5 cellular contexts compared by ENCODE assay signal in the genomic region with DNA sequence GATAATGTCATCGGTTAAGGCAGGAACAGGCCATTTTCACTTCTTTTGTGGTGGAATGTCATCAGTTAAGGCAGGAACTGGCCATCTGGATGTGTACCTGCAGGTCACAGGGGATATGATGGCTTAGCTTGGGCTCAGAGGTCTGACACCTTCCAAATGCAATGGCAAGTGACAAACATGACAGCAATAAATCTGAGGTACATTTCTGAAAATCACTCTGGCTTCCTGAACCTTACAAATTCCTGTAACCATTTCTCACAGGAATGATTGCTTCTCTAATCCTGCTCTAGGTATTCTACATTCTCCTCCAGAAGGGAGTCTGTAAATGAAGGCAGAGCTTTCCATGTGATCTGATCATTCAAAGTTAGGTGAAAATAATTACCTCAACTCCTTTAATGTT. TPM values are rescaled to one million over a fixed set of nuclear protein-coding genes. Genes with fewer than 3 reads are reported as not detected.
DNase-seq lines count a peak whose midpoint lies in the region; FAIRE-seq and TF ChIP-seq lines count a peak whose summit lies in the region.
"Not testable (repeated sequence)": the region's sequence is repeated elsewhere in the genome, so short reads cannot be mapped to it uniquely, and the experiment has no call there.

No MANE protein-coding gene starts in this region.

- TF ChIP-seq RAD21 in H1 (IDR thresholded peaks at IDR 0.05 in 1 of 2, conservative IDR thresholded peaks at IDR 0.05 in 1 of 2; ENCODE audit: low read depth in 2 of 2, low read length in 2 of 2), result not testable (repeated sequence)

- not testable (repeated sequence) for TF ChIP-seq CTCF in H1 (IDR thresholded peaks at IDR 0.05; ENCODE audit: control extremely low read depth in 1 of 3, insufficient read depth in 1 of 3, low read depth in 1 of 3, low read length in 3 of 3)

- peaks cover 20% of the 10 kb centered on the region for H3K4me1 ChIP-seq in HUES48 (ENCODE audit: control insufficient read depth, insufficient read depth, low read length)
- H3K4me1 ChIP-seq in HUES64 (ENCODE audit: insufficient read depth, low read length), result peaks cover 15% of the 10 kb centered on the region
- peaks cover 0 to 13% (median 6%) of the 10 kb centered on the region in 4 experiments; a peak in 2 of 7 replicates for H3K4me1 ChIP-seq in H1 (replicated peaks in 1 of 4; ENCODE audit: control insufficient read depth in 3 of 4, insufficient read depth in 4 of 4, low read length in 3 of 4)
- H3K4me1 ChIP-seq in mesendoderm (ENCODE audit: control insufficient read depth, low read depth, low read length), result not testable (repeated sequence)

- DNase-seq in H54 (ENCODE audit: insufficient read length, low spot score); H1 (ENCODE audit: low read depth in 1 of 2, low spot score in 2 of 2): not testable (repeated sequence)
- DNase-seq in mesendoderm, result peak; percentile 84

- H3K4me3 ChIP-seq in HUES48 (ENCODE audit: low read depth, low read length); HUES64 (ENCODE audit: low read length); H1 (ENCODE audit: extremely low read depth in 1 of 4, insufficient read depth in 2 of 4, low read depth in 3 of 4, low read length in 4 of 4); mesendoderm (ENCODE audit: low read length): not testable (repeated sequence)

- H2AK5ac ChIP-seq in H1 (ENCODE audit: low read depth, low read length); mesendoderm (ENCODE audit: low read length): not testable (repeated sequence)

- peak overlapping the region; percentile 38; the same call in 1 of the 2 replicates for H3K18ac ChIP-seq in H1 (ENCODE audit: extremely low read depth, low read length)
- not testable (repeated sequence) for H3K18ac ChIP-seq in mesendoderm (ENCODE audit: low read length)

- not testable (repeated sequence) for H3K4ac ChIP-seq in H1 (replicated peaks; ENCODE audit: insufficient read length, low read depth, low read length); mesendoderm (ENCODE audit: low read depth, low read length)

- H4K20me1 ChIP-seq in H1 (replicated peaks in 1 of 2; ENCODE audit: control insufficient read depth in 1 of 2, insufficient read depth in 2 of 2, low read length in 2 of 2), result not testable (repeated sequence)

- H3K23ac ChIP-seq in H1 (ENCODE audit: insufficient read length); mesendoderm (ENCODE audit: low read length): not testable (repeated sequence)

- H2BK15ac ChIP-seq in H1 (ENCODE audit: low read length); mesendoderm (replicated peaks; ENCODE audit: low read depth): not testable (repeated sequence)

- not testable (repeated sequence) for H3K9me3 ChIP-seq in HUES48 (ENCODE audit: control insufficient read depth, insufficient read depth, low read length); HUES64 (ENCODE audit: insufficient read depth, low read depth, low read length); H1 (ENCODE audit: insufficient read depth in 2 of 2, low read depth in 1 of 2, low read length in 1 of 2)

- POLR2A ChIA-PET in H1 (lab: Charles Lee; ENCODE audit: partially characterized antibody), result interaction anchor here (0.6 to 4.4 kb wide), 5 partner anchors 9 to 40 kb away, joined by 3 to 21 read pairs (median 3); no protein-coding TSS in a partner anchor

- not testable (repeated sequence) for TF ChIP-seq EP300 in H1 (IDR thresholded peaks at IDR 0.05; ENCODE audit: borderline replicate concordance in 1 of 2, low read depth in 2 of 2, low read length in 2 of 2)

- H3K27me3 ChIP-seq in HUES48 (ENCODE audit: control insufficient read depth, insufficient read depth, low read length); HUES64 (ENCODE audit: insufficient read depth, low read length); H1 (replicated peaks in 1 of 4; ENCODE audit: control insufficient read depth in 3 of 4, extremely low read depth in 1 of 4, insufficient read depth in 3 of 4, low read length in 3 of 4); mesendoderm (ENCODE audit: insufficient read depth, low read length, poor library complexity): not testable (repeated sequence)

- peak overlapping the region in 1 of 2 experiments; percentile 47; a peak in 1 of 4 replicates for H3K4me2 ChIP-seq in H1 (ENCODE audit: insufficient read depth in 1 of 2, low read depth in 2 of 2, low read length in 2 of 2)
- not testable (repeated sequence) for H3K4me2 ChIP-seq in mesendoderm (ENCODE audit: low read length)

- CTCF ChIA-PET in H1 (lab: Charles Lee; ENCODE audit: partially characterized antibody), result interaction anchor here (0.6 to 10.1 kb wide), 8 partner anchors 11 to 623 kb away, joined by 3 to 94 read pairs (median 4); a partner anchor contains a TSS

- not testable (repeated sequence) for H2BK20ac ChIP-seq in H1 (ENCODE audit: low read length)

- not testable (repeated sequence) for H4K8ac ChIP-seq in H1 (ENCODE audit: extremely low read depth, insufficient read depth, low read length)
- peak overlapping the region; percentile 83 for H4K8ac ChIP-seq in mesendoderm (ENCODE audit: low read depth, low read length)

- not testable (repeated sequence) for H3K79me1 ChIP-seq in H1 (ENCODE audit: low read depth, low read length); mesendoderm (ENCODE audit: low read length)

- not testable (repeated sequence) for H4K91ac ChIP-seq in H1 (replicated peaks; ENCODE audit: insufficient read length, low read length)

- not testable (repeated sequence) for TF ChIP-seq POLR2A in H54 (IDR thresholded peaks at IDR 0.05; ENCODE audit: low read depth, low read length); H1 (IDR thresholded peaks at IDR 0.05; ENCODE audit: control extremely low read depth in 1 of 2, low read depth in 2 of 2, low read length in 2 of 2)

- not testable (repeated sequence) for H3K36me3 ChIP-seq in HUES48 (ENCODE audit: control insufficient read depth, insufficient read depth, low read length); HUES64 (ENCODE audit: insufficient read depth, low read length); H1 (ENCODE audit: control insufficient read depth in 2 of 4, insufficient read depth in 4 of 4, low read length in 3 of 4); mesendoderm (ENCODE audit: control insufficient read depth, insufficient read depth, low read length)

- H2BK5ac ChIP-seq in H1 (ENCODE audit: low read depth, low read length), result peak overlapping the region; percentile 84; the same call in 1 of the 2 replicates
- H2BK5ac ChIP-seq in mesendoderm (ENCODE audit: low read length), result peak overlapping the region; percentile 71

- not testable (repeated sequence) for H2AFZ ChIP-seq in H1 (ENCODE audit: low read length)

- not testable (repeated sequence) for H2BK12ac ChIP-seq in H1 (ENCODE audit: low read depth, low read length)

- peak overlapping the region; percentile 81 for H2BK120ac ChIP-seq in H1 (replicated peaks; ENCODE audit: low read depth, low read length)
- not testable (repeated sequence) for H2BK120ac ChIP-seq in mesendoderm (ENCODE audit: low read depth, low read length)

- peak; percentile 23 for FAIRE-seq in H54 (lab: Jason Lieb, UNC)
- not testable (repeated sequence) for FAIRE-seq in H1 (lab: Jason Lieb, UNC)

- H3K27ac ChIP-seq in HUES48 (ENCODE audit: low read depth, low read length), result peak overlapping the region; percentile 76
- H3K27ac ChIP-seq in HUES64 (ENCODE audit: low read depth, low read length), result peak overlapping the region; percentile 65; the same call in 1 of the 2 replicates
- H3K27ac ChIP-seq in H1 (ENCODE audit: low read depth, low read length), result not testable (repeated sequence)
- peak overlapping the region; percentile 90 for H3K27ac ChIP-seq in mesendoderm (ENCODE audit: low read depth, low read length)

- not testable (repeated sequence) for H4K5ac ChIP-seq in H1 (ENCODE audit: insufficient read length, low read depth, low read length); mesendoderm (ENCODE audit: low read length)

- not testable (repeated sequence) for H3K56ac ChIP-seq in H1 (replicated peaks; ENCODE audit: insufficient read length, low read depth, low read length); mesendoderm (ENCODE audit: low read length)

- not testable (repeated sequence) for H3K23me2 ChIP-seq in H1 (ENCODE audit: low read depth, low read length)

- not testable (repeated sequence) for H3K9ac ChIP-seq in HUES48 (ENCODE audit: low read depth, low read length); H1 (replicated peaks in 1 of 4; ENCODE audit: extremely low read depth in 1 of 4, low read depth in 3 of 4, low read length in 3 of 4); mesendoderm (ENCODE audit: low read length)
- peak overlapping the region; percentile 21; the same call in 1 of the 2 replicates for H3K9ac ChIP-seq in HUES64 (ENCODE audit: low read depth, low read length)

- not testable (repeated sequence) for H3K14ac ChIP-seq in H1 (ENCODE audit: insufficient read length)

- 13% methylated on average over 1 of the region's 1 CpG for WGBS in HUES64
- 46% methylated on average over 1 of the region's 1 CpG; no CpG with 5 or more reads in 1 of the 2 experiments for WGBS in H1 (ENCODE audit: extremely low coverage in 1 of 2, insufficient coverage in 1 of 2, insufficient read length in 1 of 2, insufficient replicate concordance in 2 of 2, low coverage in 1 of 2, low lambda C conversion rate in 2 of 2, missing lambda C conversion rate in 1 of 2), 2 experiments
- no CpG with 5 or more reads among the region's 1 CpG for WGBS in mesendoderm (ENCODE audit: extremely low coverage, insufficient coverage, low lambda C conversion rate)

- H3K79me2 ChIP-seq in H1 (ENCODE audit: control insufficient read depth in 1 of 2, insufficient read depth in 2 of 2, low read length in 2 of 2); mesendoderm (ENCODE audit: control insufficient read depth, insufficient read depth, low read length): not testable (repeated sequence)

RNA-seq across cellular contexts. Expression of a gene that starts 20.7 kb away (rescaled TPM):
- polyA plus RNA-seq in HUES64 (2013, experiment 1 of 2), result 31.0 TPM
- polyA plus RNA-seq in HUES64 (2013, experiment 2 of 2), result 36.9 TPM
- total RNA-seq in H1 (2021; fragmentation: NEBNext Ultra II Directional; extraction: Animal tissue kit (Norgen Biotek cat#: 25700)), result 27.0 and 27.9 TPM in 2 replicates
- 11.7 and 24.4 TPM in 2 replicates for polyA plus RNA-seq in H1 (2011; rRNA removed)
- polyA plus RNA-seq in H1 (2011; cell fraction: cytosol; rRNA removed), result 17.4 TPM
- polyA plus RNA-seq in H1 (2011; cell fraction: nucleus; rRNA removed), result 35.8 TPM
- 7.3 to 10.4 TPM (median 9.0 TPM) in 4 replicates for polyA plus RNA-seq in H1 (2012, experiment 1 of 2)
- polyA plus RNA-seq in H1 (2012, experiment 2 of 2), result 4.7 TPM
- polyA plus RNA-seq in H1 (2013, experiment 1 of 2), result 18.4 TPM
- polyA plus RNA-seq in H1 (2013, experiment 2 of 2), result 19.6 TPM
- 25.7 and 42.7 TPM in 2 replicates for polyA minus RNA-seq in H1 (2011; rRNA and poly(A)+ RNA removed)
- polyA minus RNA-seq in H1 (2011; cell fraction: cytosol; rRNA and poly(A)+ RNA removed), result 21.7 TPM
- 68.1 TPM for polyA minus RNA-seq in H1 (2011; cell fraction: nucleus; rRNA and poly(A)+ RNA removed)
- 27.9 TPM for polyA plus RNA-seq in mesendoderm (2013, experiment 1 of 2)
- 28.8 TPM for polyA plus RNA-seq in mesendoderm (2013, experiment 2 of 2)
